8 cellular contexts compared by ENCODE assay signal in genomic region chr14:79150226-79150625, GRCh38.
"Had no signal": no experiment of that assay in that cellular context is flagged by ENCODE, and none has a peak within 500 bp of the region (broad histone marks: within the 10 kb centered on the region; RNA-seq: fewer than 3 reads in every experiment).

No MANE protein-coding gene starts in this region.

- H3K4me3 Mint-ChIP-seq: GM23338, HFFc6 had no signal

- H3K4me1 Mint-ChIP-seq: GM23338 had no signal

- H3K4me3 ChIP-seq: GM23248, GM23338, HAP-1 had no signal

- H3K27ac Mint-ChIP-seq: GM23338, HFFc6 had no signal

- H2AFZ ChIP-seq: GM23248, GM23338 had no signal

- H3K36me3 ChIP-seq: HAP-1 had no signal

- H3K4me1 ChIP-seq: HAP-1 had no signal

- H3K27ac ChIP-seq: GM23248 had no signal

- H3K4me2 ChIP-seq: GM23338 had no signal

- H3K9ac ChIP-seq: GM23248 had no signal

- ATAC-seq: GM23338, HCT116 had no signal

- H3K9me3 ChIP-seq: HAP-1 had no signal

- H3K9me3 Mint-ChIP-seq: GM23338 had no signal

- DNase-seq: GM23248, GOT3, H7, HCEC 1CT, HFFc6 had no signal
